In the genomic region with DNA sequence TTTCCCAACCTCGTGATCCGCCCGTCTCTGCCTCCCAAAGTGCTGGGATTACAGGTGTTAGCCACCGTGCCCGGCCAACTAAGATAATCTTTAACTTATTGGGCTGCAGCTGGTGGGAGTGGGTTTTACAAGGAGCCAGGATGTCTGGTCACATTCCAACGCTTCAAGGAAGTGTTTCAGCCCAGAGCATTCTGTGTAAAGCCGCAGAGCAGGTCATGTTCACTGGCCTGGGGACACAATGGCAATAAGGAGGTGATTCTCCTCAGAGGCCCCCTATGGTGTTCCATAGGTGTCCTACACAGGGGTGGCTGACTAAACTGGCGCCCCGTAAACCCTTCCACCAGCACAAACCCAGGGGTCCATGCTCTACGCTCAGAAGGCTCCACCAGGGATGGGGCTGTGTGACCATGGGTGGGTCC, we compare ENCODE assay signal across 11 cellular contexts. TPM values are rescaled to one million over a fixed set of nuclear protein-coding genes. Genes with fewer than 3 reads are reported as not detected.
DNase-seq lines count a peak whose midpoint lies in the region; ATAC-seq and TF ChIP-seq lines count a peak whose summit lies in the region.
"Had no signal": no experiment of that assay in that cellular context is flagged by ENCODE, and none has a peak within 500 bp of the region (broad histone marks: within the 10 kb centered on the region; RNA-seq: fewer than 3 reads in every experiment).

No MANE protein-coding gene starts in this region.

- H3K9me3 ChIP-seq in lower lobe of right lung (no peaks in the 10 kb centered on the region), ovary (no peaks in the 10 kb centered on the region)

- H3K27me3 ChIP-seq in HL-60 (ENCODE audit: insufficient read depth, poor library complexity, severe bottlenecking) (no peaks in the 10 kb centered on the region), lower lobe of right lung (ENCODE audit: low read depth) (no peaks in the 10 kb centered on the region), ovary (no peaks in the 10 kb centered on the region)

- H3K36me3 ChIP-seq in lower lobe of right lung (no peaks in the 10 kb centered on the region), ovary (no peaks in the 10 kb centered on the region)

- no peak for TF ChIP-seq POLR2A in ovary (IDR thresholded peaks at IDR 0.05)

- H3K27ac ChIP-seq in HL-60 (replicated peaks) (peak overlapping the region; percentile 78), lower lobe of right lung (no peak overlapping the region), ovary (no peak overlapping the region)

- TF ChIP-seq CTCF in AG04449 (IDR thresholded peaks at IDR 0.05; ENCODE audit: insufficient read depth, low read length, missing control alignments): no peak
- no peak for TF ChIP-seq CTCF in HL-60 (IDR thresholded peaks at IDR 0.05; ENCODE audit: insufficient read depth, low read length)
- TF ChIP-seq CTCF in brain (conservative IDR thresholded peaks at IDR 0.05): no peak
- no peak for TF ChIP-seq CTCF in lower lobe of right lung (IDR thresholded peaks at IDR 0.05)
- no peak for TF ChIP-seq CTCF in ovary (IDR thresholded peaks at IDR 0.05)

- H3K4me1 Mint-ChIP-seq in brain: peaks cover 21% of the 10 kb centered on the region

- WGBS in ovary, 3 donors: 49 to 60% (median 56%) methylated on average over 10 of the region's 10 CpGs

- H3K27me3 Mint-ChIP-seq in brain: no peaks in the 10 kb centered on the region

- H3K4me1 ChIP-seq in lower lobe of right lung (no peaks in the 10 kb centered on the region), ovary (ENCODE audit: insufficient read depth) (peaks cover 3% of the 10 kb centered on the region)

- TF ChIP-seq EP300 in ovary (IDR thresholded peaks at IDR 0.05): no peak

- intact Hi-C loops in lower lobe of right lung (cut with DNase I): no loop called here
- intact Hi-C loops in ovary (cut with DNase I): no loop called here

- POLR2A ChIA-PET in AG04449 (lab: Yijun Ruan, JAX): no interaction called here

- CTCF ChIA-PET in AG04449 (lab: Yijun Ruan, JAX): interaction anchor here (0.6 to 2.0 kb wide), 6 partner anchors 9 to 49 kb away, joined by 3 to 9 read pairs (median 4); no protein-coding TSS in a partner anchor

- peak overlapping the region in 4 of 5 experiments; percentile 98 to 99 (median 98) for H3K27ac Mint-ChIP-seq in brain

- H3K36me3 Mint-ChIP-seq in brain: peaks cover 31% of the 10 kb centered on the region

- peak overlapping the region; percentile 29; the same call in 1 of the 2 replicates for H3K4me3 ChIP-seq in AG04449 (ENCODE audit: low read depth, low read length)
- H3K4me3 ChIP-seq in HL-60 (replicated peaks; ENCODE audit: insufficient read depth, low read length): no peak overlapping the region
- peak overlapping the region; percentile 42 for H3K4me3 ChIP-seq in lower lobe of right lung
- H3K4me3 ChIP-seq in ovary: no peak overlapping the region

- peaks cover 0 to 6% (median 0%) of the 10 kb centered on the region in 5 experiments for H3K9me3 Mint-ChIP-seq in brain

- DNase-seq in AG04449 (ENCODE audit: low read depth, low spot score) (no peak), HL-60 (ENCODE audit: low read depth in 1 of 2, low spot score in 1 of 2) (no peak), lower lobe of right lung (no peak), ovary (no peak), NCI-H2029 treated with DMSO at 0.1 percent for 48 hours (lab: John Stamatoyannopoulos, UW) (no peak), NCI-H526 treated with DMSO at 0.1 percent for 48 hours (lab: John Stamatoyannopoulos, UW) (no peak)
- DNase-seq: NCI-H1694, SW 1271 had no signal

- no peak for ATAC-seq in lower lobe of right lung
- ATAC-seq in HG03378 (IDR thresholded peaks at IDR 0.05; ENCODE audit: unreplicated experiment): no peak

- peak overlapping the region in 4 of 5 experiments; percentile 85 to 95 (median 90) for H3K4me3 Mint-ChIP-seq in brain

RNA-seq across cellular contexts. Expression of a gene that starts 1.2 kb away (rescaled TPM):
- polyA plus RNA-seq in brain (ENCODE audit: insufficient read depth, low read depth, low replicate concordance) (9.4 TPM), ovary (10 to 100 TPM; 21.4 to 47.7 TPM)
- total RNA-seq in lower lobe of right lung (11.0 TPM), ovary (10 to 100 TPM; 31.8 to 67.9 (median 43.1) TPM)

RNA-seq across cellular contexts. Expression of a gene that starts 17.1 kb away (rescaled TPM):
- polyA plus RNA-seq in brain (ENCODE audit: insufficient read depth, low read depth, low replicate concordance) (0.37 TPM), ovary (1 to 10 TPM in 1 of 2 donors, under 1 TPM in 1; 0.42 to 5.1 TPM)
- total RNA-seq in lower lobe of right lung (109 TPM), ovary (1 to 10 TPM in 3 of 7 donors, under 1 TPM in 4; 0.60 to 2.3 (median 0.88) TPM)
- total RNA-seq: pulmonary artery endothelial cell had no signal

Comparison
In these comparisons a context has a peak if more than half of its experiments do, and no peak if none do; other contexts are left out.
1. H3K4me3 ChIP-seq: peak in AG04449 (single experiment) and lower lobe of right lung (single experiment); none in HL-60 (single experiment) and ovary (single experiment).
2. RNA of a gene that starts 17.1 kb away (total RNA-seq): 109 TPM in lower lobe of right lung (single experiment); 0.60 to 2.3 TPM in ovary; every median in the first group is over 10 times any median in the second.